ENCODE assay signal across 26 cellular contexts in genomic region chr2:181675241-181675640, GRCh38. TPM values are rescaled to one million over a fixed set of nuclear protein-coding genes. Genes with fewer than 3 reads are reported as not detected.
A peak's percentile ranks its signal among the peaks of the same experiment; 100 is the strongest.
DNase-seq lines count a peak whose midpoint lies in the region; FAIRE-seq and TF ChIP-seq lines count a peak whose summit lies in the region.
"Had no signal": no experiment of that assay in that cellular context is flagged by ENCODE, and none has a peak within 500 bp of the region (broad histone marks: within the 10 kb centered on the region; RNA-seq: fewer than 3 reads in every experiment).

No MANE protein-coding gene starts in this region.

- H3K27me3 ChIP-seq in MM.1S (replicated peaks; ENCODE audit: insufficient read depth, low read length): no peaks in the 10 kb centered on the region

- peaks cover 13% of the 10 kb centered on the region for H3K4me1 ChIP-seq in MM.1S (ENCODE audit: low read length)
- H3K4me1 ChIP-seq: HAP-1 had no signal

- TF ChIP-seq CTCF in brain (conservative IDR thresholded peaks at IDR 0.05) (no peak), MM.1S (IDR thresholded peaks at IDR 0.05; ENCODE audit: low read length) (no peak)

- H3K9ac ChIP-seq in MM.1S (ENCODE audit: low read length): no peak overlapping the region

- no peak overlapping the region for H3K4me2 ChIP-seq in MM.1S (ENCODE audit: low read depth, low read length)

- H3K9me3 Mint-ChIP-seq in brain: peaks cover 0 to 14% (median 8%) of the 10 kb centered on the region in 5 experiments

- H3F3A ChIP-seq in MM.1S (ENCODE audit: insufficient read depth, low read length): no peaks in the 10 kb centered on the region

- no peaks in the 10 kb centered on the region for H3K79me2 ChIP-seq in MM.1S (ENCODE audit: low read length)

- peaks cover 38% of the 10 kb centered on the region for H3K4me1 Mint-ChIP-seq in brain

- in situ Hi-C loops in G401 (cut with HindIII; ENCODE audit: low sequenced_read_pairs): no loop called here

- peak; percentile 66 for DNase-seq in NCI-H1694 (lab: John Stamatoyannopoulos, UW)
- DNase-seq in NCI-H1694 treated with DMSO at 0.1 percent for 48 hours (lab: John Stamatoyannopoulos, UW): no peak
- DNase-seq in G401 (ENCODE audit: low spot score): peak; percentile 80
- peak; percentile 91 for DNase-seq in NCI-H446 treated with DMSO at 0.1 percent for 48 hours (lab: John Stamatoyannopoulos, UW)
- no peak for DNase-seq in MM.1S
- no peak for DNase-seq in GM19239 (ENCODE audit: insufficient read length, low spot score)
- DNase-seq in SKM-1 treated with dmso at 0.1 percent for 144 hours (lab: John Stamatoyannopoulos, UW; ENCODE audit: unreplicated experiment): no peak
- DNase-seq: AML-193; CD8-positive, alpha-beta T cell; DMS79 treated with DMSO at 0.1 percent for 48 hours; NCI-H1092 treated with DMSO at 0.1 percent for 48 hours; NCI-H1436 treated with DMSO at 0.1 percent for 48 hours; NCI-H226; NCI-H774; OCI-M1; SHP77; T-cell had no signal

- peak overlapping the region in 2 of 5 experiments; percentile 41 to 79 for H3K27ac Mint-ChIP-seq in brain
- H3K27ac Mint-ChIP-seq: CD8-positive, alpha-beta T cell; T-cell; T-helper 2 cell treated with Interferon-gamma antibody and Interleukin-4, amounts not matched to agents 5 μg/mL and 100 μg/mL, for 36 hours had no signal

- FAIRE-seq in GM19239 (lab: Jason Lieb, UNC): no peak
- FAIRE-seq: GM12878, K562 had no signal

- peak overlapping the region in 4 of 5 experiments; percentile 41 to 74 (median 46) for H3K4me3 Mint-ChIP-seq in brain
- H3K4me3 Mint-ChIP-seq: CD8-positive, alpha-beta T cell; T-cell; T-helper 2 cell treated with Interferon-gamma antibody and Interleukin-4, amounts not matched to agents 5 μg/mL and 100 μg/mL, for 36 hours had no signal

- H2AFZ ChIP-seq in MM.1S (ENCODE audit: low read length): no peak overlapping the region

- no peak overlapping the region for H3K4me3 ChIP-seq in MM.1S (ENCODE audit: low read length)
- H3K4me3 ChIP-seq: GM12878, HAP-1, K562, SK-N-MC had no signal

- no peak overlapping the region for H3K27ac ChIP-seq in MM.1S (ENCODE audit: low read length)
- H3K27ac ChIP-seq: SK-N-MC had no signal

- H3K9me3 ChIP-seq in MM.1S (replicated peaks; ENCODE audit: insufficient read depth, low read length): no peaks in the 10 kb centered on the region
- H3K9me3 ChIP-seq: HAP-1 had no signal

- H4K20me1 ChIP-seq in MM.1S (ENCODE audit: insufficient read depth, low read length): no peaks in the 10 kb centered on the region

- no peaks in the 10 kb centered on the region for H3K36me3 ChIP-seq in MM.1S (replicated peaks; ENCODE audit: insufficient read depth, low read length)
- H3K36me3 ChIP-seq: HAP-1 had no signal

- no peaks in the 10 kb centered on the region for H3K36me3 Mint-ChIP-seq in brain
- H3K36me3 Mint-ChIP-seq: CD8-positive, alpha-beta T cell had no signal

- no peaks in the 10 kb centered on the region for H3K9me2 ChIP-seq in MM.1S (replicated peaks; ENCODE audit: insufficient read depth, low read length)

- H3K27me3 Mint-ChIP-seq in brain: peaks cover 66% of the 10 kb centered on the region

RNA-seq across cellular contexts. Expression of gene NEUROD1, which starts 5.1 kb away (rescaled TPM):
- not detected in 2 replicates for total RNA-seq in G401 (2014; rRNA removed; shearing (Covaris generic))
- polyA plus RNA-seq in brain (ENCODE audit: insufficient read depth, low read depth, low replicate concordance): 3.3 TPM
- total RNA-seq: A172; CD8-positive, alpha-beta T cell; GM12878; K562; RPMI7951; T-cell had no signal
- polyA plus RNA-seq: AG04450, GM12878, K562 had no signal

RNA-seq across cellular contexts. Expression of gene CERKL, which starts 18.3 kb away (rescaled TPM):
- not detected in 2 replicates for total RNA-seq in G401 (2014; rRNA removed; shearing (Covaris generic))
- 2.2 TPM for polyA plus RNA-seq in brain (ENCODE audit: insufficient read depth, low read depth, low replicate concordance)
- total RNA-seq: CD8-positive, alpha-beta T cell; K562 had no signal

Comparison
In these comparisons a context has a peak if more than half of its experiments do, and no peak if none do; other contexts are left out.
1. DNase-seq: peak in NCI-H1694 (single experiment), G401 (single experiment) and NCI-H446 treated with DMSO at 0.1 percent for 48 hours (single experiment); none in NCI-H1694 treated with DMSO at 0.1 percent for 48 hours (single experiment), MM.1S (single experiment), GM19239 (single experiment) and SKM-1 treated with dmso at 0.1 percent for 144 hours (single experiment).